In the genomic region with DNA sequence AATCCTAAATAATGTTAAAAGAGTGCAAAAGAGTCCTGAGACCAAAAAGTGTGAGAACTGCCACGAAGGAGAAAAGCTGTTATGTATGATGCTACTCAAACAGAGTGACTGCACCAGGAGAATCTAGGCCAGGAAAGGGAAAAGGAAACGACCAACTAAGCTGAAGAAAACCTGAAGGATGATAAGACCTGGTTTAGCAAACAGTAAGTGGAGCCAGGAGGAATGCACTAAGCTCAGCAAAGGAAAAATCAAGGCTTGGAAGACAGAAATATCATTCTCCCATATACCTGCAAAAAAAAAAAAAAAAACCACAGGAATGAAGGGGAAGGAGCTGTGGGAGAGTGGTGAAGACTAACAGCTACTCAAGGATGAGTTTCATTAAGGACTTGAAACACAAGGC, we compare ENCODE assay signal across 12 cellular contexts.
"Had no signal": no experiment of that assay in that cellular context is flagged by ENCODE, and none has a peak within 500 bp of the region (broad histone marks: within the 10 kb centered on the region; RNA-seq: fewer than 3 reads in every experiment).

No MANE protein-coding gene starts in this region.

- H3K27me3 ChIP-seq: cardiac muscle cell, esophagus muscularis mucosa had no signal

- H3K27ac ChIP-seq: esophagus muscularis mucosa, psoas muscle had no signal

- DNase-seq: activated CD4-positive, alpha-beta T cell treated with anti-CD3 and anti-CD28 coated beads, Interleukin-2, amount 50 U/mL, for 1 hour; activated naive CD4-positive, alpha-beta T cell treated with anti-CD3 and anti-CD28 coated beads for 36 hours; foreskin fibroblast; hypothalamus; kidney; left ventricle myocardium superior; mesenchymal stem cell; psoas muscle had no signal

- ATAC-seq: activated T-helper 17 cell treated with anti-CD3 and anti-CD28 coated beads, Interleukin-2, amount 50 U/mL, for 72 hours; left ventricle myocardium superior; psoas muscle; sciatic nerve had no signal

- H3K4me3 ChIP-seq: cardiac muscle cell, esophagus muscularis mucosa, psoas muscle had no signal

- H3K4me1 ChIP-seq: psoas muscle had no signal

- H3K9me3 ChIP-seq: esophagus muscularis mucosa, psoas muscle had no signal

- H3K36me3 ChIP-seq: cardiac muscle cell had no signal
